ENCODE assay signal across 9 cellular contexts in genomic region chr11:59141673-59142460, GRCh38. TPM values are rescaled to one million over a fixed set of nuclear protein-coding genes. Genes with fewer than 3 reads are reported as not detected.
A peak's percentile ranks its signal among the peaks of the same experiment; 100 is the strongest.
DNase-seq lines count a peak whose midpoint lies in the region; ATAC-seq and TF ChIP-seq lines count a peak whose summit lies in the region.
"Had no signal": no experiment of that assay in that cellular context is flagged by ENCODE, and none has a peak within 500 bp of the region (broad histone marks: within the 10 kb centered on the region; RNA-seq: fewer than 3 reads in every experiment).

No MANE protein-coding gene starts in this region.

- H3K36me3 Mint-ChIP-seq in IgD-negative memory B cell: no peaks in the 10 kb centered on the region
- peaks cover 5% of the 10 kb centered on the region for H3K36me3 Mint-ChIP-seq in memory B cell

- H3K27me3 ChIP-seq in breast epithelium (no peaks in the 10 kb centered on the region), vagina (no peaks in the 10 kb centered on the region)

- H3K4me1 Mint-ChIP-seq in IgD-negative memory B cell (peaks cover 39 to 44% (median 44%) of the 10 kb centered on the region in 3 donors), memory B cell (peaks cover 43% of the 10 kb centered on the region)

- H3K9me3 ChIP-seq in breast epithelium (no peaks in the 10 kb centered on the region), vagina (no peaks in the 10 kb centered on the region)

- no peaks in the 10 kb centered on the region for H3K36me3 ChIP-seq in breast epithelium
- no peaks in the 10 kb centered on the region for H3K36me3 ChIP-seq in vagina

- no peaks in the 10 kb centered on the region for H3K27me3 Mint-ChIP-seq in IgD-negative memory B cell
- no peaks in the 10 kb centered on the region for H3K27me3 Mint-ChIP-seq in memory B cell

- H3K9me3 Mint-ChIP-seq in IgD-negative memory B cell (no peaks in the 10 kb centered on the region), memory B cell (no peaks in the 10 kb centered on the region)

- peak overlapping the region; percentile 65 to 91 (median 89) for H3K4me3 ChIP-seq in breast epithelium
- H3K4me3 ChIP-seq in vagina: peak overlapping the region; percentile 75 to 79

- peaks cover 0 to 6% of the 10 kb centered on the region in 2 donors for H3K4me1 ChIP-seq in breast epithelium
- peaks cover 16% of the 10 kb centered on the region for H3K4me1 ChIP-seq in vagina

- TF ChIP-seq CTCF in breast epithelium (IDR thresholded peaks at IDR 0.05) (no peak), vagina (IDR thresholded peaks at IDR 0.05) (no peak), GM13977 (IDR thresholded peaks at IDR 0.05; ENCODE audit: extremely low read depth, insufficient read depth, missing control alignments) (no peak)

- intact Hi-C loops in breast epithelium (cut with DNase I; ENCODE audit: low total_unique reads): no loop called here
- intact Hi-C loops in vagina (cut with DNase I): loop anchor here (5.0 kb wide), 1 partner anchor 565 kb away; the partner anchor contains the start of genes LPXN and ZFP91

- H3K4me3 Mint-ChIP-seq in IgD-negative memory B cell (peak overlapping the region; percentile 98 to 99 (median 98)), memory B cell (peak overlapping the region; percentile 99)

- in situ Hi-C loops in GM13977 (cut with MboI; ENCODE audit: low pct_unique_long_range_greater_than_20kb, low sequenced_read_pairs, unreplicated experiment): loop anchor here (25.0 kb wide), 1 partner anchor 480 kb away; no protein-coding TSS in a partner anchor

- H3K27ac Mint-ChIP-seq in IgD-negative memory B cell (peak overlapping the region; percentile 93 to 98 (median 96)), memory B cell (peak overlapping the region; percentile 97)

- H3K27ac ChIP-seq in breast epithelium (peak overlapping the region; percentile 88 to 96), vagina (peak overlapping the region; percentile 95)

- DNase-seq in NCI-H1417 treated with DMSO at 0.1 percent for 48 hours (lab: John Stamatoyannopoulos, UW) (peak; percentile 23), NCI-H1417 (lab: John Stamatoyannopoulos, UW) (no peak), breast epithelium (ENCODE audit: low spot score in 2 of 2) (no peak), memory B cell (ENCODE audit: low spot score in 2 of 2) (no peak), vagina (ENCODE audit: extremely low spot score in 2 of 2) (no peak), GM13977 (ENCODE audit: low spot score) (no peak)

- ATAC-seq in memory B cell (ENCODE audit: low read depth) (peak; percentile 1), HG03108 (IDR thresholded peaks at IDR 0.05; ENCODE audit: unreplicated experiment) (no peak)

- TF ChIP-seq POLR2A in breast epithelium (IDR thresholded peaks at IDR 0.05) (no peak), vagina (IDR thresholded peaks at IDR 0.05) (no peak)

RNA-seq across cellular contexts. Expression of gene FAM111A, which starts 0.8 kb away (rescaled TPM):
- 23.7 TPM for polyA plus RNA-seq in IgD-negative memory B cell
- total RNA-seq in breast epithelium: 10 to 100 TPM; 37.0 to 48.0 (median 44.6) TPM
- 51.8 TPM for total RNA-seq in vagina

RNA-seq across cellular contexts. Expression of gene DTX4, which starts 30.1 kb away (rescaled TPM):
- polyA plus RNA-seq in IgD-negative memory B cell: 4.5 TPM
- total RNA-seq in breast epithelium (10 to 100 TPM in 2 of 3 donors, 1 to 10 TPM in 1; 7.5 to 22.9 (median 10.8) TPM), vagina (8.1 TPM)

RNA-seq across cellular contexts. Expression of gene FAM111B, which starts 34.8 kb away (rescaled TPM):
- 3.8 TPM for polyA plus RNA-seq in IgD-negative memory B cell
- total RNA-seq in breast epithelium: under 1 TPM; 0.32 to 0.66 (median 0.44) TPM
- 1.2 TPM for total RNA-seq in vagina

RNA-seq across cellular contexts. Expression of gene GLYATL1B, which starts 55.8 kb away (rescaled TPM):
- 0.26 TPM for polyA plus RNA-seq in IgD-negative memory B cell
- total RNA-seq in breast epithelium (not detected), vagina (not detected)
- total RNA-seq: dermis microvascular lymphatic vessel endothelial cell had no signal
